In the genomic region with DNA sequence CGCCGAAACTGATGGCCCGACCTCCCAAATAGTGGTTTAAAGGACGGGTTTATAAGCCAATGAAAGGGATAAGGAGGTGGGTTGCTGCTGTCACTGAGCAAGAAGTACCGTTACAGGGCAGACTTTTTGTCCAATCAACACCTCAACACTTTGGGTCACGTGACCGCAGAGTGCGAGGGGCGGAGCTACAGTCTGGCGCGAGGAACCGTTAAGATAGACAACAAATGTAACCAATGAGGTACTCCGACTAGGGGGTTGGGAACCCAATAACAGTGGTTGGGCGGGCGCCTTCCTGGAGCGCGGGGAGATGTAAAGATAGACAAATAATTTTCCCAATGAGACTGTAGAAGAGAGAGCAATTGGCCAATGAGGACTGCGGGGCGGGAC, we compare ENCODE assay signal across 8 cellular contexts. TPM values are rescaled to one million over a fixed set of nuclear protein-coding genes. Genes with fewer than 3 reads are reported as not detected.
DNase-seq lines count a peak whose midpoint lies in the region; ATAC-seq, FAIRE-seq and TF ChIP-seq lines count a peak whose summit lies in the region.

A gene with protein sequence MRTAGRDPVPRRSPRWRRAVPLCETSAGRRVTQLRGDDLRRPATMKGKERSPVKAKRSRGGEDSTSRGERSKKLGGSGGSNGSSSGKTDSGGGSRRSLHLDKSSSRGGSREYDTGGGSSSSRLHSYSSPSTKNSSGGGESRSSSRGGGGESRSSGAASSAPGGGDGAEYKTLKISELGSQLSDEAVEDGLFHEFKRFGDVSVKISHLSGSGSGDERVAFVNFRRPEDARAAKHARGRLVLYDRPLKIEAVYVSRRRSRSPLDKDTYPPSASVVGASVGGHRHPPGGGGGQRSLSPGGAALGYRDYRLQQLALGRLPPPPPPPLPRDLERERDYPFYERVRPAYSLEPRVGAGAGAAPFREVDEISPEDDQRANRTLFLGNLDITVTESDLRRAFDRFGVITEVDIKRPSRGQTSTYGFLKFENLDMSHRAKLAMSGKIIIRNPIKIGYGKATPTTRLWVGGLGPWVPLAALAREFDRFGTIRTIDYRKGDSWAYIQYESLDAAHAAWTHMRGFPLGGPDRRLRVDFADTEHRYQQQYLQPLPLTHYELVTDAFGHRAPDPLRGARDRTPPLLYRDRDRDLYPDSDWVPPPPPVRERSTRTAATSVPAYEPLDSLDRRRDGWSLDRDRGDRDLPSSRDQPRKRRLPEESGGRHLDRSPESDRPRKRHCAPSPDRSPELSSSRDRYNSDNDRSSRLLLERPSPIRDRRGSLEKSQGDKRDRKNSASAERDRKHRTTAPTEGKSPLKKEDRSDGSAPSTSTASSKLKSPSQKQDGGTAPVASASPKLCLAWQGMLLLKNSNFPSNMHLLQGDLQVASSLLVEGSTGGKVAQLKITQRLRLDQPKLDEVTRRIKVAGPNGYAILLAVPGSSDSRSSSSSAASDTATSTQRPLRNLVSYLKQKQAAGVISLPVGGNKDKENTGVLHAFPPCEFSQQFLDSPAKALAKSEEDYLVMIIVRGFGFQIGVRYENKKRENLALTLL (plus strand): TSS at position 338 of the 387 bp plus-strand sequence. CDS start 29 bp downstream, at position 367.

- H3K27ac Mint-ChIP-seq in IgD-negative memory B cell = peak within 1 kb of the TSS in 2 of 3 donors; percentile 28 to 81

- no peaks in the 10 kb centered on the region for H3K27me3 Mint-ChIP-seq in IgD-negative memory B cell

- H2AFZ ChIP-seq in OCI-LY7 (ENCODE audit: low read length) = peak within 1 kb of the TSS; percentile 57; the same call in 1 of the 2 replicates

- H3K36me3 ChIP-seq in OCI-LY7 (ENCODE audit: insufficient read depth, low read length) (peaks cover 46% of the 10 kb centered on the region), mucosa of descending colon (ENCODE audit: low read depth) (peaks cover 7% of the 10 kb centered on the region)

- no peaks in the 10 kb centered on the region for H3K9me3 Mint-ChIP-seq in IgD-negative memory B cell

- POLR2A ChIA-PET in OCI-LY7 (lab: Charles Lee) = interaction anchor here (0.6 to 6.1 kb wide), 20 partner anchors 9 to 304 kb away, joined by 3 to 39 read pairs (median 5); a partner anchor contains a TSS

- peak; percentile 63 for ATAC-seq in GM21619 (IDR thresholded peaks at IDR 0.05; ENCODE audit: unreplicated experiment)
- ATAC-seq in mucosa of descending colon = peak; percentile 79

- H3K36me3 Mint-ChIP-seq in IgD-negative memory B cell = peaks cover 8% of the 10 kb centered on the region

- CTCF ChIA-PET in OCI-LY7 (lab: Charles Lee; ENCODE audit: unreplicated experiment) = interaction anchor here (0.6 to 2.6 kb wide), 5 partner anchors 21 to 161 kb away, joined by 3 to 15 read pairs (median 3); no protein-coding TSS in a partner anchor

- no peak within 1 kb of the TSS for H3K4me3 Mint-ChIP-seq in IgD-negative memory B cell

- intact Hi-C loops in OCI-LY7 (cut with micrococcal nuclease; ENCODE audit: unreplicated experiment) = loop anchor here (2.0 to 10.0 kb wide), 2 partner anchors 334 to 536 kb away; a partner anchor contains a TSS
- intact Hi-C loops in mucosa of descending colon (cut with DNase I, micrococcal nuclease) = loop anchor here in 1 of 2 donors (5.0 kb wide), 1 partner anchor 68 kb away; a partner anchor contains a TSS

- FAIRE-seq in D721Med (lab: Jason Lieb, UNC) = peak; percentile 55

- H3K9me2 ChIP-seq in OCI-LY7 (ENCODE audit: insufficient read depth, low read length) = no peaks in the 10 kb centered on the region

- peak within 1 kb of the TSS; percentile 92 for H3K27ac ChIP-seq in OCI-LY7 (ENCODE audit: low read depth, low read length, poor library complexity, severe bottlenecking)

- H3K9me3 ChIP-seq in OCI-LY7 (ENCODE audit: low read length) (no peaks in the 10 kb centered on the region), mucosa of descending colon (no peaks in the 10 kb centered on the region)

- TF ChIP-seq CTCF in D721Med (IDR thresholded peaks at IDR 0.05; ENCODE audit: insufficient read depth, missing control alignments) (no peak), OCI-LY7 (conservative IDR thresholded peaks at IDR 0.05; ENCODE audit: low read length) (no peak), epithelial cell of proximal tubule (conservative IDR thresholded peaks at IDR 0.05; ENCODE audit: low read depth, low read length) (no peak), mucosa of descending colon (IDR thresholded peaks at IDR 0.05) (no peak)

- BruUV-seq in OCI-LY7 (replicated peaks; lab: Mats Ljungman, UMichigan) = no TSS peak

- H3K4me1 ChIP-seq in OCI-LY7 (ENCODE audit: insufficient read depth, low read length, poor library complexity, severe bottlenecking) (peaks cover 29% of the 10 kb centered on the region), mucosa of descending colon (ENCODE audit: low read depth) (peaks cover 30% of the 10 kb centered on the region)

- H3K79me2 ChIP-seq in OCI-LY7 (ENCODE audit: insufficient read depth, low read depth, low read length) = peaks cover 63% of the 10 kb centered on the region

- H3K4me2 ChIP-seq in OCI-LY7 (ENCODE audit: low read length) = peak within 1 kb of the TSS; percentile 98

- H4K20me1 ChIP-seq in OCI-LY7 (ENCODE audit: insufficient read depth, low read length) = peaks cover 40% of the 10 kb centered on the region

- H3K4me1 Mint-ChIP-seq in IgD-negative memory B cell = peaks cover 9 to 46% (median 41%) of the 10 kb centered on the region in 3 donors

- peak; percentile 71 for DNase-seq in D721Med (ENCODE audit: insufficient read length, low spot score)
- DNase-seq in OCI-LY7 (ENCODE audit: low spot score) = peak; percentile 100
- peak; percentile 96 for DNase-seq in activated T-cell treated with anti-CD3 and anti-CD28 coated beads for 24 hours (ENCODE audit: low read depth)
- DNase-seq in epithelial cell of proximal tubule (ENCODE audit: low read depth) = no peak
- peak; percentile 96 to 99 (median 98) for DNase-seq in mucosa of descending colon
- DNase-seq in stimulated activated CD8-positive, alpha-beta memory T cell treated with anti-CD3 and anti-CD28 coated beads, Interleukin-4, amount 100 ng/mL, for 1 hour (ENCODE audit: low read depth in 2 of 2, low spot score in 1 of 2) = peak; percentile 82 to 94

- peak within 1 kb of the TSS; percentile 93 for H3K4me3 ChIP-seq in OCI-LY7 (ENCODE audit: low read depth, low read length, poor library complexity, severe bottlenecking)
- H3K4me3 ChIP-seq in epithelial cell of proximal tubule (ENCODE audit: low read depth, low read length) = peak within 1 kb of the TSS; percentile 95
- peak within 1 kb of the TSS; percentile 88 for H3K4me3 ChIP-seq in mucosa of descending colon

RNA-seq across cellular contexts. Expression of the gene that starts here (rescaled TPM):
- 16.9 TPM for polyA plus RNA-seq in IgD-negative memory B cell
- 221 and 231 TPM in 2 replicates for total RNA-seq in OCI-LY7 (2014; rRNA removed; shearing (Covaris generic))
- total RNA-seq in OCI-LY7 (2022) = 119 and 137 TPM in 2 replicates
- 19.9 and 24.2 TPM in 2 replicates for total RNA-seq in epithelial cell of proximal tubule
- total RNA-seq in mucosa of descending colon = 10 to 100 TPM; 24.1 to 29.0 (median 26.7) TPM
